In genomic region chr10:102408081-102408727, GRCh38 we compare ENCODE assay signal across 1 cellular context.
TF ChIP-seq lines count a peak whose summit lies in the region.

No MANE protein-coding gene starts in this region.

TF ChIP-seq in neural cell, 6 proteins besides CTCF, POLR2A, EP300 and RAD21 (continued from another document):
- no peak for TF ChIP-seq REST (IDR thresholded peaks at IDR 0.05; ENCODE audit: borderline replicate concordance)
- TF ChIP-seq MXI1 (conservative IDR thresholded peaks at IDR 0.05; ENCODE audit: poor library complexity, severe bottlenecking): no peak
- no peak for TF ChIP-seq EZH2 (IDR thresholded peaks at IDR 0.05; ENCODE audit: borderline replicate concordance, insufficient read depth, low read length, poor library complexity, severe bottlenecking)
- no peak for TF ChIP-seq POLR2AphosphoS5 (IDR thresholded peaks at IDR 0.05)
- no peak for TF ChIP-seq SMC3 (conservative IDR thresholded peaks at IDR 0.05; ENCODE audit: poor library complexity)
